Comparison of ENCODE assay signal across 9 cellular contexts in the genomic region with DNA sequence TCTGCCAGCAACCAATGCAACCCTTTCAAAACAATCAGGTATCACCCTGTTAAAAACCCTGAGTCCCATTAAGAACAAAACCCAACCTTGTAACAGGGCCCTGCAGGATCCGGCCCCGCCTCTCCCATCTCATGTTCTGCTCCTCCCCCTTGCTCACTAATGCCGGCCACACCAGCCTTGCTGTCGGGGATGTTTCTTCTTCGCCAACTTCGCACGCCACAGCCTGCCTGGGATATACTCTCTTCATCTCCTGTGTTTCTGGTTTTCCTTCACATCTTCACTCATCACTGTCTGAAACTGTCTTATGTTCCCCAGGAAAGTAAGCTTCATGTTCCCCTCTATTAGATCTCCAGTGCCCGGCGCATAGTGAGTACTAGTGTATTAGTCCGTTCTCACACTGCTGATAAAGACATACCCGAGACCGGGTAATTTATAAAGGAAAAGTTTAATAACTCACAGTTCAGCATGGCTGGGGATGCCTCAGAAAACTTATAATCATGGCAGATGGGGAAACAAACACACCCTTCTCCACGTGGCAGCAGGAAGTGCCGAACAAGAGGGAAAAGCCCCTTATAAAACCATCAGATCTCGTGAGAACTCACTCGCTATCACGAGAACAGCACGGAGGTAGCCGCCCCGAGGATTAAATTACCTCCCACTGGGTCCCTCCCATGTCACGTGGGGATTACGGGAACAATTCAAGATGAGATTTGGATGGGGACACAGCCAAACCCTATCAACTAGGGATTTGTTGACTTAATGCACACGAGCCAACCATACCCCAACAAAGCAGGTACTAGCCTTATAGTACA.
DNase-seq lines count a peak whose midpoint lies in the region; ATAC-seq and TF ChIP-seq lines count a peak whose summit lies in the region.
"Had no signal": no experiment of that assay in that cellular context is flagged by ENCODE, and none has a peak within 500 bp of the region (broad histone marks: within the 10 kb centered on the region; RNA-seq: fewer than 3 reads in every experiment).

No MANE protein-coding gene starts in this region.

- in situ Hi-C loops in astrocyte of the cerebellum (cut with HindIII; ENCODE audit: low sequenced_read_pairs) = no loop called here

- H3K9ac ChIP-seq in HUES6 (ENCODE audit: low read length) = peak overlapping the region; percentile 74
- peak overlapping the region; percentile 90; the same call in 1 of the 2 replicates for H3K9ac ChIP-seq in iPS-20b (ENCODE audit: low read depth, low read length)

- no peak overlapping the region for H3K27ac ChIP-seq in HUES6 (ENCODE audit: low read depth, low read length)
- H3K27ac ChIP-seq in iPS-20b (ENCODE audit: low read length) = peak overlapping the region; percentile 66
- no peak overlapping the region for H3K27ac ChIP-seq in effector memory CD4-positive, alpha-beta T cell (ENCODE audit: insufficient read depth, low read length, poor library complexity, severe bottlenecking)

- H3K36me3 ChIP-seq in HUES6 (ENCODE audit: control insufficient read depth, insufficient read depth, low read length) = peaks cover 33% of the 10 kb centered on the region
- H3K36me3 ChIP-seq in iPS-20b (ENCODE audit: insufficient read depth, low read depth, low read length) = peaks cover 40% of the 10 kb centered on the region
- H3K36me3 ChIP-seq in effector memory CD4-positive, alpha-beta T cell (ENCODE audit: control insufficient read depth, insufficient read depth, low read length) = no peaks in the 10 kb centered on the region

- H3K9me3 ChIP-seq in HUES6 (ENCODE audit: control insufficient read depth, insufficient read depth, low read depth, low read length) (no peaks in the 10 kb centered on the region), iPS-20b (ENCODE audit: insufficient read depth, low read depth, low read length) (no peaks in the 10 kb centered on the region; the same call in 1 of the 2 replicates)
- no peaks in the 10 kb centered on the region for H3K9me3 ChIP-seq in effector memory CD4-positive, alpha-beta T cell (ENCODE audit: control insufficient read depth, low read length)

- DNase-seq in astrocyte of the cerebellum (ENCODE audit: low read depth) (no peak), stromal cell of bone marrow (ENCODE audit: low read depth) (peak; percentile 44)
- DNase-seq in effector memory CD4-positive, alpha-beta T cell = no peak
- DNase-seq: foreskin melanocyte had no signal

- no peak for ATAC-seq in activated CD4-positive, CD25-positive, alpha-beta regulatory T cell treated with anti-CD3 and anti-CD28 coated beads, Interleukin-2, amount 50 U/mL, for 24 hours
- ATAC-seq in HG02870 (IDR thresholded peaks at IDR 0.05; ENCODE audit: unreplicated experiment) = no peak
- no peak for ATAC-seq in HG02642 (IDR thresholded peaks at IDR 0.05; ENCODE audit: poor library complexity, unreplicated experiment)

- TF ChIP-seq CTCF in astrocyte of the cerebellum (IDR thresholded peaks at IDR 0.05; ENCODE audit: low read depth, low read length, missing control alignments) = no peak

- H3K27me3 ChIP-seq in HUES6 (ENCODE audit: control insufficient read depth, insufficient read depth, low read length) (no peaks in the 10 kb centered on the region), iPS-20b (ENCODE audit: insufficient read depth, low read length) (no peaks in the 10 kb centered on the region)
- H3K27me3 ChIP-seq in effector memory CD4-positive, alpha-beta T cell (replicated peaks; ENCODE audit: control insufficient read depth, insufficient read depth, low read length, poor library complexity, severe bottlenecking) = no peaks in the 10 kb centered on the region

- H3K4me3 ChIP-seq in HUES6 (ENCODE audit: low read depth, low read length) (peak overlapping the region; percentile 72), astrocyte of the cerebellum (ENCODE audit: low read depth, low read length) (peak overlapping the region; percentile 27), iPS-20b (ENCODE audit: low read length) (peak overlapping the region; percentile 80)
- no peak overlapping the region for H3K4me3 ChIP-seq in effector memory CD4-positive, alpha-beta T cell (ENCODE audit: insufficient read depth, low read depth, low read length, poor library complexity, severe bottlenecking)

- peaks cover 37% of the 10 kb centered on the region for H3K4me1 ChIP-seq in HUES6 (ENCODE audit: control insufficient read depth, insufficient read depth, low read length)
- H3K4me1 ChIP-seq in iPS-20b (ENCODE audit: insufficient read depth, low read length) = peaks cover 35% of the 10 kb centered on the region
- peaks cover 20% of the 10 kb centered on the region for H3K4me1 ChIP-seq in effector memory CD4-positive, alpha-beta T cell (ENCODE audit: control insufficient read depth, insufficient read depth, low read length, poor library complexity, severe bottlenecking)
